ENCODE assay signal across 8 cellular contexts in the genomic region with DNA sequence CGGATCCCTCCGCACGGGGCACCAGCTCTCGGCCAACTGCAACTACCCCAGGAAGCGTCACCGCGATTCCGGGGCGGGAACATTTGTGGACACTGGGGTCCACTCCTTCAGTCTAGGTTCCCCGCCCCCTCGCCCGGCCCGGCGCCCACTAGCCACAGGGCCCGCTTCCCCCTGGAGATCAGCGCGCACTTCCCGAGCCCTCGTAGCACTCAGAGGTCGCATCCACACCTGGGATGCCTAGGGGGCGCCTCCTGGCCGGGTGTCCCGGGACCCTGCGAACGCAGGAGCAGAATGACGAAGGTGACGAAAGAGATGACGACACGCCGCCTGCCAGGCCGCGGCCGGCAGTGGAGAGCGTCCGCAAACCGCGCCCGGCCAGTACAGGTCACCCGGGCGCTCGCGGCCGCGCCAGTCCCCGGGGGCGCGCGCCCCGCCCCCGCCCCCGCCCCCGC. TPM values are rescaled to one million over a fixed set of nuclear protein-coding genes. Genes with fewer than 3 reads are reported as not detected.
DNase-seq lines count a peak whose midpoint lies in the region; ATAC-seq and TF ChIP-seq lines count a peak whose summit lies in the region.

No MANE protein-coding gene starts in this region.

- DNase-seq in DMS 273 (lab: John Stamatoyannopoulos, UW; ENCODE audit: unreplicated experiment) (peak; percentile 92), GM20000 (ENCODE audit: low spot score) (peak; percentile 88), HS-27A (ENCODE audit: low read depth) (peak; percentile 66), SHP77 (lab: John Stamatoyannopoulos, UW) (peak; percentile 77 to 79), non-pigmented ciliary epithelial cell (ENCODE audit: low read depth) (peak; percentile 24), superior temporal gyrus (ENCODE audit: extremely low spot score) (peak; percentile 74)
- DNase-seq in activated naive CD4-positive, alpha-beta T cell treated with Interleukin-2 at 50 U/mL for 16 hours = peak; percentile 79

- peak overlapping the region; percentile 89 to 93 (median 90) for H3K27ac ChIP-seq in gastroesophageal sphincter

- peak overlapping the region; percentile 71 to 89 for H3K4me3 ChIP-seq in gastroesophageal sphincter

- peaks cover 3 to 24% (median 6%) of the 10 kb centered on the region in 3 donors for H3K4me1 ChIP-seq in gastroesophageal sphincter

- peak; percentile 45 for TF ChIP-seq EP300 in gastroesophageal sphincter (IDR thresholded peaks at IDR 0.05)

- peak; percentile 92 for ATAC-seq in gastroesophageal sphincter

- no peaks in the 10 kb centered on the region for H3K27me3 ChIP-seq in gastroesophageal sphincter

- no peaks in the 10 kb centered on the region for H3K9me3 ChIP-seq in gastroesophageal sphincter

- peak; percentile 70 to 81 for TF ChIP-seq POLR2A in gastroesophageal sphincter (IDR thresholded peaks at IDR 0.05)

- peak; percentile 1 for TF ChIP-seq CTCF in GM20000 (IDR thresholded peaks at IDR 0.05; ENCODE audit: extremely low read depth, missing control alignments)
- peak in 2 of 4 experiments; percentile 14 to 32 for TF ChIP-seq CTCF in gastroesophageal sphincter (IDR thresholded peaks at IDR 0.05)

- no peaks in the 10 kb centered on the region for H3K36me3 ChIP-seq in gastroesophageal sphincter

- 0% methylated on average over 6 of the region's 52 CpGs; no CpG with 5 or more reads in 1 of the 2 donors for WGBS in gastroesophageal sphincter (ENCODE audit: low coverage in 1 of 2), 2 donors

RNA-seq across cellular contexts. Expression of gene AIG1, which starts 0.3 kb away (rescaled TPM):
- total RNA-seq in gastroesophageal sphincter = 10 to 100 TPM; 24.0 to 42.0 (median 31.5) TPM

Comparison
In these comparisons a context has a peak if more than half of its experiments do, and no peak if none do; other contexts are left out.
1. Peak in every context shown above with its lines: DNase-seq, ATAC-seq, H3K4me3 ChIP-seq and H3K27ac ChIP-seq.
2. DNase-seq: peak in every context shown above with its lines; median percentile 92 in DMS 273; 88 in GM20000; 79 in activated naive CD4-positive, alpha-beta T cell treated with Interleukin-2 at 50 U/mL for 16 hours; 78 in SHP77; 74 in superior temporal gyrus; 66 in HS-27A; 24 in non-pigmented ciliary epithelial cell.